Comparison of ENCODE assay signal across 8 cellular contexts in the genomic region with DNA sequence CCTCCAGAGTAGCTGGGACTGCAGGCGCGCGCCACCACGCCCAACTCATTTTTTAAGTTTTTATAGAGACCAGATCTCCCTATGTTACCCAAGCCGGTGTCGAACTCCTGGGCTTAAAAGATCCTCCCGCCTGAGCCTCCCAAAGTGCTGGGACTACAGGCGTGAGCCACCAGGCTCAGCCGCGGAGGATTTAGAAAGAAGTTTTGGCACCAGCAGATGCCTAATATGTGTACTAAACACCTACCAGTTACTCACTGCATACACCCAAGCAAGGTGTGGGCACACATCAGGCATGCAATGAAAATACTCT. TPM values are rescaled to one million over a fixed set of nuclear protein-coding genes. Genes with fewer than 3 reads are reported as not detected.
A peak's percentile ranks its signal among the peaks of the same experiment; 100 is the strongest.
DNase-seq lines count a peak whose midpoint lies in the region; ATAC-seq and TF ChIP-seq lines count a peak whose summit lies in the region.

No MANE protein-coding gene starts in this region.

- H3K4me3 Mint-ChIP-seq in H9 = peak overlapping the region; percentile 89
- H3K4me3 Mint-ChIP-seq in activated B cell treated with CpG ODN at 0.5 μM for 24 hours = peak overlapping the region; percentile 94

- H2BK12ac ChIP-seq in H9 (ENCODE audit: insufficient read length, low read depth, low read length) = no peak overlapping the region

- no peak overlapping the region for H2BK20ac ChIP-seq in H9 (ENCODE audit: low read depth, low read length, poor library complexity, severe bottlenecking)

- no peak overlapping the region for H3K18ac ChIP-seq in H9 (ENCODE audit: insufficient read length, low read depth, low read length)

- H3K27ac Mint-ChIP-seq in H9 = no peak overlapping the region
- H3K27ac Mint-ChIP-seq in activated B cell treated with CpG ODN at 0.5 μM for 24 hours = peak overlapping the region; percentile 69

- DNase-seq in H9 (no peak), activated B cell treated with CpG ODN at 0.5 μM for 24 hours (no peak), hepatocyte (ENCODE audit: low spot score) (no peak), RKO (ENCODE audit: low spot score) (no peak), posterior cingulate gyrus (no peak)

- H3K4me1 Mint-ChIP-seq in H9 = peaks cover 9 to 10% of the 10 kb centered on the region in 2 experiments
- peaks cover 21% of the 10 kb centered on the region for H3K4me1 Mint-ChIP-seq in activated B cell treated with CpG ODN at 0.5 μM for 24 hours

- H4K20me1 ChIP-seq in H9 (ENCODE audit: control insufficient read depth, insufficient read depth, insufficient read length) (no peaks in the 10 kb centered on the region), hepatocyte (ENCODE audit: insufficient read depth, poor library complexity, severe bottlenecking) (no peaks in the 10 kb centered on the region)

- CTCF ChIA-PET in activated B cell treated with CpG ODN at 0.5 μM for 24 hours (lab: Charles Lee) = interaction anchor here (0.9 to 1.5 kb wide), 2 partner anchors 114 to 251 kb away, joined by 3 to 5 read pairs; no protein-coding TSS in a partner anchor

- no peaks in the 10 kb centered on the region for H3K4me1 ChIP-seq in H9 (ENCODE audit: insufficient read depth, low read length)
- peaks cover 16% of the 10 kb centered on the region for H3K4me1 ChIP-seq in hepatocyte (ENCODE audit: insufficient read depth)
- peaks cover 13% of the 10 kb centered on the region in 3 donors for H3K4me1 ChIP-seq in skeletal muscle tissue (ENCODE audit: control insufficient read depth in 3 of 3, insufficient read depth in 3 of 3, low read length in 3 of 3)

- H3K27me3 Mint-ChIP-seq in H9 (ENCODE audit: low read depth) = no peaks in the 10 kb centered on the region
- no peaks in the 10 kb centered on the region for H3K27me3 Mint-ChIP-seq in activated B cell treated with CpG ODN at 0.5 μM for 24 hours

- H3K79me2 ChIP-seq in H9 (ENCODE audit: insufficient read depth, low read length) = no peaks in the 10 kb centered on the region
- peaks cover 28% of the 10 kb centered on the region for H3K79me2 ChIP-seq in hepatocyte

- peaks cover 6% of the 10 kb centered on the region for H3K79me1 ChIP-seq in H9 (ENCODE audit: insufficient read depth, low read depth, low read length, poor library complexity, severe bottlenecking)

- H3K36me3 ChIP-seq in hepatocyte (replicated peaks; ENCODE audit: insufficient read depth, low read depth) (no peaks in the 10 kb centered on the region), skeletal muscle tissue (ENCODE audit: control insufficient read depth in 3 of 3, insufficient read depth in 3 of 3, low read length in 3 of 3) (no peaks in the 10 kb centered on the region)

- POLR2A ChIA-PET in activated B cell treated with CpG ODN at 0.5 μM for 24 hours (lab: Charles Lee) = interaction anchor here (0.6 to 3.0 kb wide), 12 partner anchors 22 to 1215 kb away, joined by 3 to 26 read pairs (median 6); a partner anchor contains a TSS

- H3K9me2 ChIP-seq in hepatocyte (replicated peaks; ENCODE audit: insufficient read depth) = no peaks in the 10 kb centered on the region

- H3K4me3 ChIP-seq in hepatocyte (peak overlapping the region; percentile 59), skeletal muscle tissue (ENCODE audit: low read length in 3 of 3) (peak overlapping the region; percentile 91 to 96 (median 94))

- no peak overlapping the region for H3K56ac ChIP-seq in H9 (ENCODE audit: insufficient read length, low read depth, low read length)

- H3K36me3 Mint-ChIP-seq in H9 (ENCODE audit: insufficient read depth in 1 of 3, low read depth in 3 of 3) = no peaks in the 10 kb centered on the region; a peak in 2 of 7 replicates
- H3K36me3 Mint-ChIP-seq in activated B cell treated with CpG ODN at 0.5 μM for 24 hours (ENCODE audit: low read depth) = peaks cover 6% of the 10 kb centered on the region

- H3K9me3 Mint-ChIP-seq in H9 = peaks cover 0 to 6% of the 10 kb centered on the region in 2 experiments; a peak in 1 of 5 replicates
- H3K9me3 Mint-ChIP-seq in activated B cell treated with CpG ODN at 0.5 μM for 24 hours = peaks cover 6% of the 10 kb centered on the region

- H3K9ac ChIP-seq in H9 (ENCODE audit: extremely low read depth, insufficient read length, low read length) (no peak overlapping the region), skeletal muscle tissue (ENCODE audit: low read depth in 1 of 3, low read length in 3 of 3) (peak overlapping the region; percentile 68 to 92 (median 91))

- H3K14ac ChIP-seq in H9 (ENCODE audit: insufficient read depth, low read length) = no peak overlapping the region

- peak overlapping the region; percentile 60 for H4K5ac ChIP-seq in H9 (ENCODE audit: insufficient read length, low read depth, low read length)

- no peak overlapping the region for H4K91ac ChIP-seq in H9 (ENCODE audit: insufficient read length, low read depth, low read length)

- H3K4me2 ChIP-seq in H9 (ENCODE audit: insufficient read depth, insufficient read length, low read length) (peak overlapping the region; percentile 68), hepatocyte (peak overlapping the region; percentile 92)

- TF ChIP-seq CTCF in H9 (conservative IDR thresholded peaks at IDR 0.05) = no peak
- no peak for TF ChIP-seq CTCF in activated B cell treated with CpG ODN at 0.5 μM for 24 hours (IDR thresholded peaks at IDR 0.05)
- no peak for TF ChIP-seq CTCF in hepatocyte (IDR thresholded peaks at IDR 0.05; ENCODE audit: poor library complexity)

- H3K23ac ChIP-seq in H9 (ENCODE audit: insufficient read length, low read depth, low read length) = no peak overlapping the region

- H4K8ac ChIP-seq in H9 (replicated peaks; ENCODE audit: insufficient read length, low read depth, low read length) = no peak overlapping the region

- H3K27ac ChIP-seq in H9 (ENCODE audit: insufficient read length, low read depth, low read length) (no peak overlapping the region), hepatocyte (peak overlapping the region; percentile 30), skeletal muscle tissue (ENCODE audit: low read depth, low read length) (no peak overlapping the region)

- intact Hi-C loops in activated B cell treated with CpG ODN at 0.5 μM for 24 hours (cut with micrococcal nuclease) = loop anchor here (1.0 to 5.0 kb wide), 12 partner anchors 22 to 1088 kb away; a partner anchor contains a TSS
- intact Hi-C loops in posterior cingulate gyrus (cut with DNase I) = loop anchor here (2.0 to 5.0 kb wide), 2 partner anchors 38 to 109 kb away; a partner anchor contains a TSS

- H3K27me3 ChIP-seq in H9 (ENCODE audit: insufficient read depth, low read length) (no peaks in the 10 kb centered on the region), hepatocyte (no peaks in the 10 kb centered on the region), skeletal muscle tissue (ENCODE audit: control insufficient read depth in 3 of 3, insufficient read depth in 3 of 3, low read length in 3 of 3) (no peaks in the 10 kb centered on the region)

- no peak overlapping the region for H2AK5ac ChIP-seq in H9 (ENCODE audit: insufficient read length, low read length)

- H3K23me2 ChIP-seq in H9 (ENCODE audit: insufficient read length, low read depth, low read length, poor library complexity, severe bottlenecking) = no peaks in the 10 kb centered on the region

- H2BK15ac ChIP-seq in H9 (ENCODE audit: low read depth, low read length) = no peak overlapping the region

- no peak for ATAC-seq in activated B cell treated with CpG ODN at 0.5 μM for 24 hours (ENCODE audit: low read depth)
- no peak for ATAC-seq in GM18520 (IDR thresholded peaks at IDR 0.05; ENCODE audit: unreplicated experiment)
- no peak for ATAC-seq in GM21529 (IDR thresholded peaks at IDR 0.05; ENCODE audit: unreplicated experiment)

- WGBS in H9 (ENCODE audit: extremely low coverage, insufficient read length, low lambda C conversion rate) = no CpG with 5 or more reads among the region's 10 CpGs
- 86% methylated on average over 10 of the region's 10 CpGs for WGBS in hepatocyte (ENCODE audit: low lambda C conversion rate, missing lambda C conversion rate)

- H3T11ph ChIP-seq in H9 (ENCODE audit: low read length) = no peak overlapping the region

- no peak overlapping the region for H2BK120ac ChIP-seq in H9 (ENCODE audit: low read depth, low read length, poor library complexity, severe bottlenecking)

- no peak overlapping the region for H2BK5ac ChIP-seq in H9 (ENCODE audit: insufficient read length, low read length)

- H3K4ac ChIP-seq in H9 (ENCODE audit: low read depth, low read length) = no peak overlapping the region

- no peaks in the 10 kb centered on the region for H3K9me3 ChIP-seq in H9 (ENCODE audit: control insufficient read depth, low read depth, low read length)
- H3K9me3 ChIP-seq in hepatocyte (ENCODE audit: low read depth) = no peaks in the 10 kb centered on the region
- H3K9me3 ChIP-seq in skeletal muscle tissue (ENCODE audit: control insufficient read depth in 3 of 3, low read length in 3 of 3) = peaks cover 0 to 5% (median 2%) of the 10 kb centered on the region in 3 donors

- H2AFZ ChIP-seq in H9 (ENCODE audit: low read length) (no peak overlapping the region), hepatocyte (peak overlapping the region; percentile 92)

RNA-seq across cellular contexts. Expression of a gene that starts 0.5 kb away (rescaled TPM):
- total RNA-seq in H9 (2021) (4.0 and 4.5 TPM in 2 replicates), activated B cell treated with CpG ODN at 0.5 μM for 24 hours (7.7 and 10.4 TPM in 2 replicates), hepatocyte (6.7 and 7.0 TPM in 2 replicates), skeletal muscle tissue (6.8 TPM)
- polyA plus RNA-seq in hepatocyte = 6.0 and 6.1 TPM in 2 replicates

RNA-seq across cellular contexts. Expression of a gene that starts 39.0 kb away (rescaled TPM):
- 18.7 and 20.1 TPM in 2 replicates for total RNA-seq in H9 (2021)
- 10.4 and 11.4 TPM in 2 replicates for total RNA-seq in activated B cell treated with CpG ODN at 0.5 μM for 24 hours
- 4.8 and 7.4 TPM in 2 replicates for total RNA-seq in hepatocyte
- polyA plus RNA-seq in hepatocyte = 4.3 and 5.3 TPM in 2 replicates
- 17.7 TPM for total RNA-seq in skeletal muscle tissue
